ENCODE assay signal across 16 cellular contexts in genomic region chr7:139422126-139422525, GRCh38.
DNase-seq lines count a peak whose midpoint lies in the region; TF ChIP-seq lines count a peak whose summit lies in the region.
"Had no signal": no experiment of that assay in that cellular context is flagged by ENCODE, and none has a peak within 500 bp of the region (broad histone marks: within the 10 kb centered on the region; RNA-seq: fewer than 3 reads in every experiment).

No MANE protein-coding gene starts in this region.

- no peak overlapping the region for H3K9ac ChIP-seq in muscle layer of colon (ENCODE audit: low read length)

- H3K27me3 ChIP-seq in esophagus muscularis mucosa: no peaks in the 10 kb centered on the region
- no peaks in the 10 kb centered on the region for H3K27me3 ChIP-seq in muscle layer of colon (ENCODE audit: control insufficient read depth in 1 of 2, insufficient read depth in 2 of 2, low read length in 2 of 2)
- no peaks in the 10 kb centered on the region for H3K27me3 ChIP-seq in HAP-1 (ENCODE audit: low read depth)

- TF ChIP-seq CTCF in 22Rv1 (IDR thresholded peaks at IDR 0.05) (no peak), esophagus muscularis mucosa (IDR thresholded peaks at IDR 0.05) (peak in 2 of 3 experiments; percentile 14 to 28), coronary artery (IDR thresholded peaks at IDR 0.05) (no peak), Calu3 (IDR thresholded peaks at IDR 0.05; ENCODE audit: unreplicated experiment) (no peak)

- H3K36me3 ChIP-seq in esophagus muscularis mucosa (peaks cover 19 to 74% (median 45%) of the 10 kb centered on the region in 4 donors), muscle layer of colon (ENCODE audit: insufficient read depth, low read length) (peaks cover 25% of the 10 kb centered on the region), HAP-1 (replicated peaks) (peaks cover 52% of the 10 kb centered on the region)

- BruUV-seq in Calu3 (replicated peaks; lab: Mats Ljungman, UMichigan): no TSS peak

- no peak overlapping the region for H3K4me3 ChIP-seq in Jurkat, Clone E6-1 (ENCODE audit: low read length)
- H3K4me3 ChIP-seq in esophagus muscularis mucosa: no peak overlapping the region
- H3K4me3 ChIP-seq in muscle layer of colon (ENCODE audit: low read depth in 1 of 2, low read length in 2 of 2): no peak overlapping the region
- no peak overlapping the region for H3K4me3 ChIP-seq in coronary artery
- H3K4me3 ChIP-seq in HAP-1: no peak overlapping the region

- in situ Hi-C loops in HAP-1 (cut with MboI; ENCODE audit: low sequenced_read_pairs): no loop called here

- TF ChIP-seq EP300 in esophagus muscularis mucosa (IDR thresholded peaks at IDR 0.05): no peak

- no peaks in the 10 kb centered on the region for H3K9me3 Mint-ChIP-seq in Calu3 (ENCODE audit: low read depth, unreplicated experiment)

- H3K4me1 ChIP-seq in esophagus muscularis mucosa: peaks cover 6 to 28% (median 23%) of the 10 kb centered on the region in 4 donors
- peaks cover 20% of the 10 kb centered on the region for H3K4me1 ChIP-seq in muscle layer of colon (ENCODE audit: insufficient read depth, low read length)
- no peaks in the 10 kb centered on the region for H3K4me1 ChIP-seq in HAP-1

- 43% methylated on average over 7 of the region's 7 CpGs for WGBS in esophagus muscularis mucosa

- DNase-seq in Jurkat, Clone E6-1 (ENCODE audit: low read depth, low spot score): peak; percentile 9
- no peak for DNase-seq in esophagus muscularis mucosa (ENCODE audit: extremely low spot score)
- no peak for DNase-seq in coronary artery (ENCODE audit: low spot score)
- no peak for DNase-seq in Calu3
- DNase-seq in NK-92 treated with Interleukin-12 subunit alpha and Interleukin-12 subunit beta, amount 100 ng/mL, for 24 hours (lab: John Stamatoyannopoulos, UW): no peak
- no peak for DNase-seq in HAP-1 (ENCODE audit: low spot score in 2 of 2)
- DNase-seq: activated CD4-positive, CD25-positive, alpha-beta regulatory T cell treated with anti-CD3 and anti-CD28 coated beads, Interleukin-2, amount 50 U/mL, for 72 hours; GF-D8; head of caudate nucleus; NCI-H2081 treated with DMSO at 0.1 percent for 48 hours; NCI-H526 treated with DMSO at 0.1 percent for 48 hours; OCI-M1; retina; T-helper 9 cell had no signal

- H3K27ac Mint-ChIP-seq in Calu3 (ENCODE audit: unreplicated experiment): no peak overlapping the region

- intact Hi-C loops in esophagus muscularis mucosa (cut with DNase I) (no loop called here), Calu3 (cut with micrococcal nuclease; ENCODE audit: unreplicated experiment) (no loop called here)

- no peak overlapping the region for H3K4me3 Mint-ChIP-seq in Calu3 (ENCODE audit: low read depth, unreplicated experiment)

- no peaks in the 10 kb centered on the region for H3K4me1 Mint-ChIP-seq in Calu3 (ENCODE audit: low read depth, unreplicated experiment)

- peaks cover 32% of the 10 kb centered on the region for H3K36me3 Mint-ChIP-seq in Calu3 (ENCODE audit: insufficient read depth, unreplicated experiment)

- CTCF ChIA-PET in Calu3 (lab: Charles Lee): interaction anchor here (0.8 kb wide), 1 partner anchor 9 kb away, joined by 8 read pairs; no protein-coding TSS in a partner anchor

- H3K9me3 ChIP-seq in esophagus muscularis mucosa (no peaks in the 10 kb centered on the region), muscle layer of colon (ENCODE audit: low read length) (no peaks in the 10 kb centered on the region), HAP-1 (no peaks in the 10 kb centered on the region)

- H3K27me3 Mint-ChIP-seq in Calu3 (ENCODE audit: unreplicated experiment): no peaks in the 10 kb centered on the region

- 0 out of 2 replicates have a peak overlapping the region, but pooled peaks have one; percentile 20 for H3K27ac ChIP-seq in 22Rv1
- H3K27ac ChIP-seq in esophagus muscularis mucosa (replicated peaks in 1 of 4): peak overlapping the region; percentile 41 to 70 (median 62)
- peak overlapping the region; percentile 70 for H3K27ac ChIP-seq in muscle layer of colon (ENCODE audit: low read depth, low read length)
- H3K27ac ChIP-seq in coronary artery: no peak overlapping the region

- TF ChIP-seq POLR2A in esophagus muscularis mucosa (IDR thresholded peaks at IDR 0.05; ENCODE audit: low read depth): no peak

Comparison
In these comparisons a context has a peak if more than half of its experiments do, and no peak if none do; other contexts are left out.
1. H3K27ac ChIP-seq: peak in 22Rv1 (single experiment), esophagus muscularis mucosa (4 of 4) and muscle layer of colon (single experiment); none in coronary artery (0 of 2).
2. CTCF ChIP-seq: peak in esophagus muscularis mucosa (2 of 3); none in 22Rv1 (single experiment), coronary artery (single experiment) and Calu3 (single experiment).